In genomic region chr17:75345514-75346167, GRCh38 we compare ENCODE assay signal across 8 cellular contexts. TPM values are rescaled to one million over a fixed set of nuclear protein-coding genes. Genes with fewer than 3 reads are reported as not detected.
DNase-seq lines count a peak whose midpoint lies in the region; ATAC-seq and TF ChIP-seq lines count a peak whose summit lies in the region.

No MANE protein-coding gene starts in this region.

- H3K9me2 ChIP-seq in DOHH2 (replicated peaks; ENCODE audit: control insufficient read depth, low read length): no peaks in the 10 kb centered on the region

- TF ChIP-seq POLR2A in esophagus squamous epithelium (IDR thresholded peaks at IDR 0.05): no peak

- H3K36me3 ChIP-seq in DOHH2 (ENCODE audit: control insufficient read depth, low read length): peaks cover 32% of the 10 kb centered on the region
- no peaks in the 10 kb centered on the region for H3K36me3 ChIP-seq in esophagus squamous epithelium

- H3K27ac ChIP-seq in DOHH2 (ENCODE audit: low read depth, low read length) (peak overlapping the region; percentile 100), esophagus squamous epithelium (no peak overlapping the region)

- H3K9me3 Mint-ChIP-seq in nephron progenitor cell: no peaks in the 10 kb centered on the region

- H3K27ac Mint-ChIP-seq in nephron progenitor cell: peak overlapping the region; percentile 14

- H3K36me3 Mint-ChIP-seq in nephron progenitor cell (ENCODE audit: low read depth): no peaks in the 10 kb centered on the region

- ATAC-seq in GM19395 (IDR thresholded peaks at IDR 0.05; ENCODE audit: unreplicated experiment) (peak; percentile 75), HG03460 (IDR thresholded peaks at IDR 0.05; ENCODE audit: unreplicated experiment) (peak; percentile 60)

- WGBS in esophagus squamous epithelium, 2 donors: 39 to 45% methylated on average over 7 to 8 of the region's 8 CpGs

- peaks cover 49% of the 10 kb centered on the region for H3F3A ChIP-seq in DOHH2 (ENCODE audit: control insufficient read depth, insufficient read depth)

- intact Hi-C loops in esophagus squamous epithelium (cut with DNase I): no loop called here

- H3K4me2 ChIP-seq in DOHH2 (ENCODE audit: low read length): peak overlapping the region; percentile 100

- H3K4me1 ChIP-seq in DOHH2 (ENCODE audit: control insufficient read depth, low read length) (peaks cover 94% of the 10 kb centered on the region), esophagus squamous epithelium (peaks cover 23 to 96% (median 30%) of the 10 kb centered on the region in 3 donors)

- peaks cover 88% of the 10 kb centered on the region for H3K79me2 ChIP-seq in DOHH2 (ENCODE audit: control insufficient read depth, low read length)

- DNase-seq in activated T-cell treated with anti-CD3 and anti-CD28 coated beads for 1 hour (ENCODE audit: low read depth): peak; percentile 21
- DNase-seq in nephron progenitor cell: no peak
- no peak for DNase-seq in mesenteric fat pad (ENCODE audit: low spot score)
- DNase-seq in H4 (ENCODE audit: low spot score): no peak
- DNase-seq in esophagus squamous epithelium (lab: John Stamatoyannopoulos, UW): no peak

- peak overlapping the region; percentile 61 for H3K4me3 Mint-ChIP-seq in nephron progenitor cell

- no peak for TF ChIP-seq CTCF in DOHH2 (IDR thresholded peaks at IDR 0.05; ENCODE audit: low read depth, low read length, poor library complexity, severe bottlenecking)
- TF ChIP-seq CTCF in nephron progenitor cell (IDR thresholded peaks at IDR 0.05): no peak
- no peak for TF ChIP-seq CTCF in esophagus squamous epithelium (IDR thresholded peaks at IDR 0.05)

- H3K27me3 ChIP-seq in DOHH2 (ENCODE audit: control insufficient read depth, low read length): no peaks in the 10 kb centered on the region
- H3K27me3 ChIP-seq in esophagus squamous epithelium: no peaks in the 10 kb centered on the region

- H3K9me3 ChIP-seq in DOHH2 (ENCODE audit: control insufficient read depth, insufficient read depth, low read length) (no peaks in the 10 kb centered on the region), esophagus squamous epithelium (no peaks in the 10 kb centered on the region)

- no peaks in the 10 kb centered on the region; the same call in none of the 2 replicates for H4K20me1 ChIP-seq in DOHH2 (ENCODE audit: control insufficient read depth, insufficient read depth, low read depth, low read length)

- H3K27me3 Mint-ChIP-seq in nephron progenitor cell (ENCODE audit: low read depth, poor library complexity): no peaks in the 10 kb centered on the region

- H3K4me1 Mint-ChIP-seq in nephron progenitor cell: peaks cover 87% of the 10 kb centered on the region

- peak overlapping the region; percentile 82 for H3K4me3 ChIP-seq in DOHH2 (ENCODE audit: low read length)
- H3K4me3 ChIP-seq in esophagus squamous epithelium: no peak overlapping the region

RNA-seq across cellular contexts. Expression of gene SLC25A19, which starts 56.4 kb away (rescaled TPM):
- 16.4 TPM for total RNA-seq in mesenteric fat pad
- 6.8 and 13.1 TPM in 2 replicates for total RNA-seq in H4 (2014; rRNA removed; shearing (Covaris generic))
- 10 to 100 TPM in 2 of 4 donors, 1 to 10 TPM in 2; 9.2 to 15.2 (median 11.2) TPM for total RNA-seq in esophagus squamous epithelium

RNA-seq across cellular contexts. Expression of gene GRB2, which starts 59.8 kb away (rescaled TPM):
- total RNA-seq in mesenteric fat pad: 154 TPM
- total RNA-seq in H4 (2014; rRNA removed; shearing (Covaris generic)): 83.8 and 107 TPM in 2 replicates
- total RNA-seq in esophagus squamous epithelium: 100 to 1,000 TPM in 2 of 4 donors, 10 to 100 TPM in 2; 58.9 to 128 (median 107) TPM
